9 cellular contexts compared by ENCODE assay signal in genomic region chr12:100574262-100575074, GRCh38. TPM values are rescaled to one million over a fixed set of nuclear protein-coding genes. Genes with fewer than 3 reads are reported as not detected.
DNase-seq lines count a peak whose midpoint lies in the region; ATAC-seq and TF ChIP-seq lines count a peak whose summit lies in the region.
"Had no signal": no experiment of that assay in that cellular context is flagged by ENCODE, and none has a peak within 500 bp of the region (broad histone marks: within the 10 kb centered on the region; RNA-seq: fewer than 3 reads in every experiment).

No MANE protein-coding gene starts in this region.

- DNase-seq in NCI-H146 (lab: John Stamatoyannopoulos, UW), result peak; percentile 46
- DNase-seq in NCI-H146 treated with DMSO at 0.1 percent for 48 hours (lab: John Stamatoyannopoulos, UW; ENCODE audit: unreplicated experiment), result no peak
- no peak for DNase-seq in activated T-helper 1 cell treated with anti-CD3 and anti-CD28 coated beads, Interleukin-12 subunit alpha, Interleukin-12 subunit beta, Interleukin-2, Interleukin-4 antibody, amounts not matched to agents 30 ng/mL and 10 ng/mL and 1 ng/mL, durations not matched to agents 14 hours and 24 hours and 36 hours (ENCODE audit: low spot score)
- peak; percentile 27 to 66 (median 57) for DNase-seq in right cardiac atrium
- DNase-seq in gastrocnemius medialis, result no peak
- DNase-seq in activated CD4-positive, alpha-beta T cell treated with anti-CD3 and anti-CD28 coated beads, Interleukin-2, amount 50 U/mL, for 1 hour, result no peak
- DNase-seq: DND-41 had no signal

- no peak overlapping the region for H3K27ac ChIP-seq in right cardiac atrium (ENCODE audit: low read length)
- H3K27ac ChIP-seq in gastrocnemius medialis, result peak overlapping the region in 1 of 4 donors; percentile 67

- H3K9me3 Mint-ChIP-seq in activated T-helper 1 cell treated with anti-CD3 and anti-CD28 coated beads, Interleukin-12 subunit alpha, Interleukin-12 subunit beta, Interleukin-2, Interleukin-4 antibody, amounts not matched to agents 30 ng/mL and 10 ng/mL and 1 ng/mL, durations not matched to agents 14 hours and 24 hours and 36 hours, result no peaks in the 10 kb centered on the region

- H3K27ac Mint-ChIP-seq in activated T-helper 1 cell treated with anti-CD3 and anti-CD28 coated beads, Interleukin-12 subunit alpha, Interleukin-12 subunit beta, Interleukin-2, Interleukin-4 antibody, amounts not matched to agents 30 ng/mL and 10 ng/mL and 1 ng/mL, durations not matched to agents 14 hours and 24 hours and 36 hours, result no peak overlapping the region

- no peak for TF ChIP-seq CTCF in gastrocnemius medialis (IDR thresholded peaks at IDR 0.05 in 4 of 5, conservative IDR thresholded peaks at IDR 0.05 in 1 of 5)

- no peaks in the 10 kb centered on the region for H3K36me3 ChIP-seq in gastrocnemius medialis

- H3K27me3 ChIP-seq in right cardiac atrium (ENCODE audit: control insufficient read depth, insufficient read depth) (no peaks in the 10 kb centered on the region), gastrocnemius medialis (peaks cover 0 to 3% (median 2%) of the 10 kb centered on the region in 3 donors)

- TF ChIP-seq POLR2A in gastrocnemius medialis (IDR thresholded peaks at IDR 0.05), result no peak

- H3K4me1 ChIP-seq in right cardiac atrium (ENCODE audit: control insufficient read depth, insufficient read depth, low read length) (peaks cover 3% of the 10 kb centered on the region), gastrocnemius medialis (peaks cover 15 to 16% of the 10 kb centered on the region in 2 donors)

- H3K4me3 ChIP-seq in right cardiac atrium (ENCODE audit: low read length) (peak overlapping the region; percentile 68), gastrocnemius medialis (peak overlapping the region; percentile 62 to 89 (median 72))

- ATAC-seq in HG03432 (IDR thresholded peaks at IDR 0.05; ENCODE audit: unreplicated experiment) (peak; percentile 2), right cardiac atrium (peak; percentile 46 to 49), gastrocnemius medialis (peak; percentile 5 to 20), GM19452 (IDR thresholded peaks at IDR 0.05; ENCODE audit: unreplicated experiment) (no peak)

- H3K9me3 ChIP-seq in right cardiac atrium (ENCODE audit: control insufficient read depth, low read length), result no peaks in the 10 kb centered on the region
- no peaks in the 10 kb centered on the region for H3K9me3 ChIP-seq in gastrocnemius medialis

- in situ Hi-C loops in gastrocnemius medialis (cut with MboI; ENCODE audit: low sequenced_read_pairs in 4 of 4), result loop anchor here in 3 of 4 donors (25.0 kb wide), 1 partner anchor 337 kb away; no protein-coding TSS in a partner anchor

- peak overlapping the region; percentile 88 for H3K4me3 Mint-ChIP-seq in activated T-helper 1 cell treated with anti-CD3 and anti-CD28 coated beads, Interleukin-12 subunit alpha, Interleukin-12 subunit beta, Interleukin-2, Interleukin-4 antibody, amounts not matched to agents 30 ng/mL and 10 ng/mL and 1 ng/mL, durations not matched to agents 14 hours and 24 hours and 36 hours

- peaks cover 13% of the 10 kb centered on the region for H3K4me1 Mint-ChIP-seq in activated T-helper 1 cell treated with anti-CD3 and anti-CD28 coated beads, Interleukin-12 subunit alpha, Interleukin-12 subunit beta, Interleukin-2, Interleukin-4 antibody, amounts not matched to agents 30 ng/mL and 10 ng/mL and 1 ng/mL, durations not matched to agents 14 hours and 24 hours and 36 hours (ENCODE audit: low read depth)

- WGBS in right cardiac atrium, result 12% methylated on average over 13 of the region's 13 CpGs

- no peaks in the 10 kb centered on the region for H3K36me3 Mint-ChIP-seq in activated T-helper 1 cell treated with anti-CD3 and anti-CD28 coated beads, Interleukin-12 subunit alpha, Interleukin-12 subunit beta, Interleukin-2, Interleukin-4 antibody, amounts not matched to agents 30 ng/mL and 10 ng/mL and 1 ng/mL, durations not matched to agents 14 hours and 24 hours and 36 hours (ENCODE audit: low read depth)

- intact Hi-C loops in activated T-helper 1 cell treated with anti-CD3 and anti-CD28 coated beads, Interleukin-12 subunit alpha, Interleukin-12 subunit beta, Interleukin-2, Interleukin-4 antibody, amounts not matched to agents 30 ng/mL and 10 ng/mL and 1 ng/mL, durations not matched to agents 14 hours and 24 hours and 36 hours (cut with micrococcal nuclease), result loop anchor here (5.0 kb wide), 2 partner anchors 432 to 708 kb away; partner anchors contain the start of genes BLTP3B and UTP20
- intact Hi-C loops in right cardiac atrium (cut with DNase I) (no loop called here), gastrocnemius medialis (cut with DNase I; ENCODE audit: low total_unique reads) (loop anchor here (10.0 kb wide), 1 partner anchor 310 kb away; the partner anchor contains the start of genes DEPDC4 and SCYL2)

- peaks cover 19% of the 10 kb centered on the region for H3K27me3 Mint-ChIP-seq in activated T-helper 1 cell treated with anti-CD3 and anti-CD28 coated beads, Interleukin-12 subunit alpha, Interleukin-12 subunit beta, Interleukin-2, Interleukin-4 antibody, amounts not matched to agents 30 ng/mL and 10 ng/mL and 1 ng/mL, durations not matched to agents 14 hours and 24 hours and 36 hours (ENCODE audit: insufficient read depth)

RNA-seq across cellular contexts. Expression of gene GAS2L3, which starts 1.0 kb away (rescaled TPM):
- total RNA-seq in activated T-helper 1 cell treated with anti-CD3 and anti-CD28 coated beads, Interleukin-12 subunit alpha, Interleukin-12 subunit beta, Interleukin-2, Interleukin-4 antibody, amounts not matched to agents 30 ng/mL and 10 ng/mL and 1 ng/mL, durations not matched to agents 14 hours and 24 hours and 36 hours, result 0.86 and 1.0 TPM in 2 replicates
- 1 to 10 TPM; 3.0 to 3.7 (median 3.3) TPM for total RNA-seq in right cardiac atrium
- 1.4 TPM for polyA plus RNA-seq in right cardiac atrium
- total RNA-seq in gastrocnemius medialis, result 1 to 10 TPM in 1 of 4 donors, under 1 TPM in 3; 0.12 to 3.8 (median 0.51) TPM

Comparison
In these comparisons a context has a peak if more than half of its experiments do, and no peak if none do; other contexts are left out.
1. DNase-seq: peak in NCI-H146 (single experiment) and right cardiac atrium (3 of 3); none in NCI-H146 treated with DMSO at 0.1 percent for 48 hours (single experiment), activated T-helper 1 cell treated with anti-CD3 and anti-CD28 coated beads, Interleukin-12 subunit alpha, Interleukin-12 subunit beta, Interleukin-2, Interleukin-4 antibody, amounts not matched to agents 30 ng/mL and 10 ng/mL and 1 ng/mL, durations not matched to agents 14 hours and 24 hours and 36 hours (single experiment), gastrocnemius medialis (0 of 2) and activated CD4-positive, alpha-beta T cell treated with anti-CD3 and anti-CD28 coated beads, Interleukin-2, amount 50 U/mL, for 1 hour (single experiment).
2. intact Hi-C loops: an anchor here in activated T-helper 1 cell treated with anti-CD3 and anti-CD28 coated beads, Interleukin-12 subunit alpha, Interleukin-12 subunit beta, Interleukin-2, Interleukin-4 antibody, amounts not matched to agents 30 ng/mL and 10 ng/mL and 1 ng/mL, durations not matched to agents 14 hours and 24 hours and 36 hours (5.0 kb wide) and gastrocnemius medialis (10.0 kb wide); none called in right cardiac atrium.